Comparison of ENCODE assay signal across 19 cellular contexts in the genomic region with DNA sequence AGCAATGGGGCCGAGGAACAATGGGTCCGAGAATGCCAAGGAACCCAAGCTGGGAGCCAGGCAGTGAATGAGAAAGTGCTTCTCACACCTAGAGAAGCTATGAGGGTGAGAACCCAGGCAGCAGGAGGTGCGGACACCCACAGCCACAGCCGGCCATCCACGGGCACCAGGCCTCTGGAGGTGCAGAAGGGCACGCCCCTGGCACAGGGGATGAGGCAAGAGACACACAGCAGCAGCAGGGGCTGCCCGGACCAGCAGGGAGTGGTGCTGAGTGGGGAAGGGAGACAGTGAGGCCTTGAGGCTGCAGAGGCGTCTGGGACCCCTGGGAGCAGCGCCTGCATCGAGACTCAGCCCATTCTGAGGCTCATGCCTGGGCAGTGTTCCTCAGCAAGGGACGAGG.
"Had no signal": no experiment of that assay in that cellular context is flagged by ENCODE, and none has a peak within 500 bp of the region (broad histone marks: within the 10 kb centered on the region; RNA-seq: fewer than 3 reads in every experiment).

No MANE protein-coding gene starts in this region.

- H3K27ac ChIP-seq: colonic mucosa, gastrocnemius medialis, left ventricle myocardium inferior, sigmoid colon, VCaP had no signal

- H3K9me3 ChIP-seq: colonic mucosa, gastrocnemius medialis, left ventricle myocardium inferior, sigmoid colon had no signal

- H3K4me1 ChIP-seq: colonic mucosa, gastrocnemius medialis, sigmoid colon had no signal

- H3K36me3 ChIP-seq: colonic mucosa, gastrocnemius medialis, left ventricle myocardium inferior, sigmoid colon had no signal

- H3K27me3 Mint-ChIP-seq: brain had no signal

- H3K27ac Mint-ChIP-seq: stimulated activated effector memory CD8-positive, alpha-beta T cell treated with anti-CD3 and anti-CD28 coated beads, Interleukin-12 subunit alpha, Interleukin-12 subunit beta, amount 100 ng/mL, for 72 hours had no signal

- ATAC-seq: activated naive CD8-positive, alpha-beta T cell treated with anti-CD3 and anti-CD28 coated beads, Interleukin-2, amount 50 U/mL, for 24 hours; gastrocnemius medialis; stimulated activated effector memory CD8-positive, alpha-beta T cell treated with anti-CD3 and anti-CD28 coated beads, Interleukin-12 subunit alpha, Interleukin-12 subunit beta, amount 100 ng/mL, for 72 hours had no signal

- H3K27me3 ChIP-seq: colonic mucosa, gastrocnemius medialis, sigmoid colon had no signal

- DNase-seq: activated CD4-positive, alpha-beta T cell treated with anti-CD3 and anti-CD28 coated beads for 1 hour; activated CD4-positive, alpha-beta T cell treated with anti-CD3 and anti-CD28 coated beads, Interleukin-2, amount 50 U/mL, for 48 hours; activated gamma-delta T cell; activated naive CD8-positive, alpha-beta T cell treated with anti-CD3 and anti-CD28 coated beads, Interleukin-2, amount 50 U/mL, for 24 hours; anterior cingulate cortex; central memory CD4-positive, alpha-beta T cell; colonic mucosa; gastrocnemius medialis; head of caudate nucleus; kidney glomerular epithelial cell; left ventricle myocardium inferior; mammary epithelial cell; occipital lobe; sigmoid colon; stimulated activated CD4-positive, alpha-beta T cell treated with anti-CD3 and anti-CD28 coated beads, Interleukin-4, amount 100 ng/mL, for 24 hours; T-helper 2 cell had no signal

- H3K4me3 Mint-ChIP-seq: activated naive CD8-positive, alpha-beta T cell treated with anti-CD3 and anti-CD28 coated beads, Interleukin-2, amount 50 U/mL, for 24 hours; brain; stimulated activated effector memory CD8-positive, alpha-beta T cell treated with anti-CD3 and anti-CD28 coated beads, Interleukin-12 subunit alpha, Interleukin-12 subunit beta, amount 100 ng/mL, for 72 hours had no signal

- H3K4me3 ChIP-seq: colonic mucosa, gastrocnemius medialis, left ventricle myocardium inferior, sigmoid colon had no signal
